8 cellular contexts compared by ENCODE assay signal in genomic region chr11:85110246-85110645, GRCh38.
DNase-seq lines count a peak whose midpoint lies in the region; ATAC-seq and TF ChIP-seq lines count a peak whose summit lies in the region.
"Not testable (repeated sequence)": the region's sequence is repeated elsewhere in the genome, so short reads cannot be mapped to it uniquely, and the experiment has no call there.

No MANE protein-coding gene starts in this region.

- TF ChIP-seq CTCF in GM23338 (conservative IDR thresholded peaks at IDR 0.05; ENCODE audit: low read depth in 2 of 2): not testable (repeated sequence)

- H3K27ac Mint-ChIP-seq in GM23338 (0 out of 2 replicates have a peak overlapping the region, but pooled peaks have one; percentile 18), IgD-negative memory B cell (peak overlapping the region; percentile 34 to 90 (median 45)), memory B cell (peak overlapping the region; percentile 82)

- H3K4me3 Mint-ChIP-seq in GM23338: not testable (repeated sequence)
- H3K4me3 Mint-ChIP-seq in IgD-negative memory B cell (peak overlapping the region; percentile 9 to 91 (median 76)), memory B cell (peak overlapping the region; percentile 61)

- not testable (repeated sequence) for H3K36me3 ChIP-seq in GM23338 (ENCODE audit: insufficient read depth)

- not testable (repeated sequence) for H3F3A ChIP-seq in GM23338 (replicated peaks; ENCODE audit: low read depth)

- not testable (repeated sequence) for H2AFZ ChIP-seq in GM23338

- H3K4me2 ChIP-seq in GM23338: not testable (repeated sequence)

- not testable (repeated sequence) for H3K4me1 ChIP-seq in GM23338 (ENCODE audit: insufficient read depth)

- not testable (repeated sequence) for H3K36me3 Mint-ChIP-seq in GM23338 (ENCODE audit: low read depth); IgD-negative memory B cell; memory B cell

- H4K20me1 ChIP-seq in GM23338 (replicated peaks; ENCODE audit: insufficient read depth): not testable (repeated sequence)

- H3K4me3 ChIP-seq in GM23338: not testable (repeated sequence)

- ATAC-seq in GM18502 (IDR thresholded peaks at IDR 0.05; ENCODE audit: poor library complexity, unreplicated experiment) (peak; percentile 91), GM19025 (IDR thresholded peaks at IDR 0.05; ENCODE audit: low read depth, unreplicated experiment) (peak; percentile 92), GM21360 (IDR thresholded peaks at IDR 0.05; ENCODE audit: unreplicated experiment) (peak; percentile 84), HG02970 (IDR thresholded peaks at IDR 0.05; ENCODE audit: low FRiP score, unreplicated experiment) (peak; percentile 86), HG03196 (IDR thresholded peaks at IDR 0.05; ENCODE audit: unreplicated experiment) (peak; percentile 92), memory B cell (ENCODE audit: low read depth) (peak; percentile 95)
- ATAC-seq in GM23338: not testable (repeated sequence)

- not testable (repeated sequence) for H3K4me1 Mint-ChIP-seq in GM23338
- peaks cover 33 to 46% (median 36%) of the 10 kb centered on the region in 3 donors for H3K4me1 Mint-ChIP-seq in IgD-negative memory B cell
- peaks cover 24% of the 10 kb centered on the region for H3K4me1 Mint-ChIP-seq in memory B cell

- not testable (repeated sequence) for DNase-seq in GM23338 (ENCODE audit: low spot score)
- DNase-seq in memory B cell (ENCODE audit: low spot score in 2 of 2): peak in 1 of 2 donors; percentile 14

- not testable (repeated sequence) for H3K27me3 Mint-ChIP-seq in GM23338 (ENCODE audit: insufficient read depth, low read depth, poor library complexity); IgD-negative memory B cell; memory B cell

- not testable (repeated sequence) for H3K79me2 ChIP-seq in GM23338 (replicated peaks; ENCODE audit: insufficient read depth)

- H3K27me3 ChIP-seq in GM23338 (ENCODE audit: insufficient read depth): not testable (repeated sequence)

- H3K27ac ChIP-seq in GM23338 (ENCODE audit: low read depth): not testable (repeated sequence)

- H3K9me2 ChIP-seq in GM23338 (ENCODE audit: insufficient read depth): not testable (repeated sequence)

- H3K9me3 Mint-ChIP-seq in GM23338, IgD-negative memory B cell, memory B cell: not testable (repeated sequence)

Comparison
In these comparisons a context has a peak if more than half of its experiments do, and no peak if none do; other contexts are left out.
1. H3K27ac Mint-ChIP-seq: peak in every context shown above with its lines; median percentile 82 in memory B cell; 45 in IgD-negative memory B cell; 18 in GM23338.